ENCODE assay signal across 33 cellular contexts in the genomic region with DNA sequence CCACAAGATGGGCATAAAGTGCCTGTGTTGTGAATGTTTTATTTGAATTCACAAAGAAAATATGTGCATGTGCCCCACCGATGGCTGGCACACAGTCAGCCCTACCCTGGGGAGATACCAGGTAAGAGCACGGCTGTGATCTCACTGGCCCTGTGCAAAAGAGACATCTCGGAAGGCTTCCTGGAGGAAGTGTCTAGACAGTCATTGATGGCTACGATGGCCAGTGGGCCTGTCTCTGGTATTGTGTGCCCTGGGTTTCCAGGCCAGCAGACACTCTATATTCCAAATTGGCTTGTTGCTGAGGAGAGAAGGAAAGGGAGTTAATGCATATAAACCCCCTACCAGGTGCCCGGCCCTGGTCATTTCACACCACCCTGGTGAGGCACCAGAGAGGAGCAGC.
"Had no signal": no experiment of that assay in that cellular context is flagged by ENCODE, and none has a peak within 500 bp of the region (broad histone marks: within the 10 kb centered on the region; RNA-seq: fewer than 3 reads in every experiment).

No MANE protein-coding gene starts in this region.

- H3K36me3 Mint-ChIP-seq: activated CD4-positive, alpha-beta memory T cell treated with anti-CD3 and anti-CD28 coated beads for 36 hours; activated CD8-positive, alpha-beta memory T cell treated with anti-CD3 and anti-CD28 coated beads, Interleukin-2, amount 10 ng/mL, durations not matched to agents 7 days and 5 days; activated naive CD8-positive, alpha-beta T cell had no signal

- DNase-seq: activated CD4-positive, alpha-beta memory T cell treated with anti-CD3 and anti-CD28 coated beads for 36 hours; activated CD4-positive, alpha-beta T cell treated with anti-CD3 and anti-CD28 coated beads for 36 hours; activated CD4-positive, alpha-beta T cell treated with anti-CD3 and anti-CD28 coated beads, Interleukin-2, amount 10 ng/mL, durations not matched to agents 24 days and 14 days; activated CD4-positive, CD25-positive, alpha-beta regulatory T cell; activated CD4-positive, CD25-positive, alpha-beta regulatory T cell treated with anti-CD3 and anti-CD28 coated beads, Interleukin-2, amount 50 U/mL, for 72 hours; activated CD8-positive, alpha-beta memory T cell treated with anti-CD3 and anti-CD28 coated beads, Interleukin-2, amount 10 ng/mL, durations not matched to agents 7 days and 5 days; activated CD8-positive, alpha-beta memory T cell treated with anti-CD3 and anti-CD28 coated beads, Interleukin-2, amount 50 U/mL, for 4 hours; activated CD8-positive, alpha-beta T cell treated with anti-CD3 and anti-CD28 coated beads, Interleukin-2, amount 10 ng/mL, durations not matched to agents 7 days and 5 days; activated effector memory CD4-positive, alpha-beta T cell treated with anti-CD3 and anti-CD28 coated beads, Interleukin-2, amount 50 U/mL, for 16 hours; activated naive CD4-positive, alpha-beta T cell treated with anti-CD3 and anti-CD28 coated beads, Interleukin-2, amount 50 U/mL, for 16 hours; activated T-cell treated with anti-CD3 and anti-CD28 coated beads, Interleukin-2, amount 50 U/mL, for 1 hour; activated T-cell treated with anti-CD3 and anti-CD28 coated beads, Interleukin-2, amount 50 U/mL, for 48 hours; amniotic stem cell; anterior cingulate cortex; brain microvascular endothelial cell; caudate nucleus; cortex of kidney; dermis blood vessel endothelial cell; effector CD4-positive, alpha-beta T cell; effector memory CD8-positive, alpha-beta T cell; esophagus squamous epithelium; foreskin melanocyte; heart right ventricle; T1000 had no signal

- H3K27me3 ChIP-seq: brain microvascular endothelial cell, esophagus squamous epithelium, gastroesophageal sphincter, heart right ventricle had no signal

- ATAC-seq: activated CD4-positive, alpha-beta T cell treated with anti-CD3 and anti-CD28 coated beads for 36 hours; activated CD8-positive, alpha-beta memory T cell treated with anti-CD3 and anti-CD28 coated beads, Interleukin-2, amount 10 ng/mL, durations not matched to agents 7 days and 5 days; activated CD8-positive, alpha-beta T cell treated with anti-CD3 and anti-CD28 coated beads, Interleukin-2, amount 10 ng/mL, durations not matched to agents 7 days and 5 days; effector memory CD8-positive, alpha-beta T cell; gastroesophageal sphincter; heart right ventricle had no signal

- H3K36me3 ChIP-seq: esophagus squamous epithelium, heart right ventricle had no signal

- H3K27ac ChIP-seq: brain microvascular endothelial cell, epithelial cell of prostate, esophagus squamous epithelium, gastroesophageal sphincter, heart right ventricle had no signal

- H3K4me3 ChIP-seq: esophagus squamous epithelium, gastroesophageal sphincter, heart right ventricle had no signal

- H3K27me3 Mint-ChIP-seq: activated CD4-positive, alpha-beta memory T cell treated with anti-CD3 and anti-CD28 coated beads for 36 hours; activated CD4-positive, alpha-beta T cell treated with anti-CD3 and anti-CD28 coated beads for 36 hours; activated CD4-positive, alpha-beta T cell treated with anti-CD3 and anti-CD28 coated beads, Interleukin-2, amount 10 ng/mL, durations not matched to agents 24 days and 14 days; activated naive CD8-positive, alpha-beta T cell had no signal

- H3K9me3 ChIP-seq: esophagus squamous epithelium, gastroesophageal sphincter, heart right ventricle had no signal

- H3K4me1 ChIP-seq: gastroesophageal sphincter, heart right ventricle had no signal

- H3K9me3 Mint-ChIP-seq: activated CD4-positive, alpha-beta memory T cell treated with anti-CD3 and anti-CD28 coated beads for 36 hours; activated CD4-positive, alpha-beta T cell treated with anti-CD3 and anti-CD28 coated beads, Interleukin-2, amount 10 ng/mL, durations not matched to agents 24 days and 14 days; activated T-helper 1 cell treated with anti-CD3 and anti-CD28 coated beads, Interleukin-12 subunit alpha, Interleukin-12 subunit beta, Interleukin-2, Interleukin-4 antibody, amounts not matched to agents 30 ng/mL and 10 ng/mL and 1 ng/mL, durations not matched to agents 14 hours and 24 hours and 36 hours; activated T-helper 2 cell treated with anti-CD3 and anti-CD28 coated beads, Interferon-gamma antibody, Interleukin-2, Interleukin-4, amounts not matched to agents 10 μg/mL and 5 μg/mL and 100 μg/mL, durations not matched to agents 14 hours and 24 hours and 36 hours; T-helper 1 cell treated with Interleukin-12 subunit alpha and Interleukin-12 subunit beta and Interleukin-4 antibody, amounts not matched to agents 30 μg/mL and 1 μg/mL, for 36 hours had no signal

- FAIRE-seq: astrocyte, colon, endothelial cell of umbilical vein had no signal

- H3K4me1 Mint-ChIP-seq: activated CD4-positive, alpha-beta T cell treated with anti-CD3 and anti-CD28 coated beads for 36 hours; activated CD4-positive, alpha-beta T cell treated with anti-CD3 and anti-CD28 coated beads, Interleukin-2, amount 10 ng/mL, durations not matched to agents 24 days and 14 days had no signal

- H3K4me3 Mint-ChIP-seq: activated CD4-positive, alpha-beta memory T cell treated with anti-CD3 and anti-CD28 coated beads for 36 hours; activated CD4-positive, alpha-beta T cell treated with anti-CD3 and anti-CD28 coated beads for 36 hours; activated CD4-positive, alpha-beta T cell treated with anti-CD3 and anti-CD28 coated beads, Interleukin-2, amount 10 ng/mL, durations not matched to agents 24 days and 14 days; activated CD8-positive, alpha-beta memory T cell treated with anti-CD3 and anti-CD28 coated beads, Interleukin-2, amount 10 ng/mL, durations not matched to agents 7 days and 5 days; activated CD8-positive, alpha-beta T cell treated with anti-CD3 and anti-CD28 coated beads, Interleukin-2, amount 10 ng/mL, durations not matched to agents 7 days and 5 days; activated naive CD8-positive, alpha-beta T cell; activated T-helper 1 cell treated with anti-CD3 and anti-CD28 coated beads, Interleukin-12 subunit alpha, Interleukin-12 subunit beta, Interleukin-2, Interleukin-4 antibody, amounts not matched to agents 30 ng/mL and 10 ng/mL and 1 ng/mL, durations not matched to agents 14 hours and 24 hours and 36 hours; effector memory CD8-positive, alpha-beta T cell; T-helper 1 cell treated with Interleukin-12 subunit alpha and Interleukin-12 subunit beta and Interleukin-4 antibody, amounts not matched to agents 30 μg/mL and 1 μg/mL, for 36 hours had no signal

- H3K27ac Mint-ChIP-seq: activated CD4-positive, alpha-beta memory T cell treated with anti-CD3 and anti-CD28 coated beads for 36 hours; activated CD4-positive, alpha-beta T cell treated with anti-CD3 and anti-CD28 coated beads for 36 hours; activated CD4-positive, alpha-beta T cell treated with anti-CD3 and anti-CD28 coated beads, Interleukin-2, amount 10 ng/mL, durations not matched to agents 24 days and 14 days; activated CD8-positive, alpha-beta memory T cell treated with anti-CD3 and anti-CD28 coated beads, Interleukin-2, amount 10 ng/mL, durations not matched to agents 7 days and 5 days; activated CD8-positive, alpha-beta T cell treated with anti-CD3 and anti-CD28 coated beads, Interleukin-2, amount 10 ng/mL, durations not matched to agents 7 days and 5 days; activated naive CD8-positive, alpha-beta T cell; activated T-helper 1 cell treated with anti-CD3 and anti-CD28 coated beads, Interleukin-12 subunit alpha, Interleukin-12 subunit beta, Interleukin-2, Interleukin-4 antibody, amounts not matched to agents 30 ng/mL and 10 ng/mL and 1 ng/mL, durations not matched to agents 14 hours and 24 hours and 36 hours; activated T-helper 2 cell treated with anti-CD3 and anti-CD28 coated beads, Interferon-gamma antibody, Interleukin-2, Interleukin-4, amounts not matched to agents 10 μg/mL and 5 μg/mL and 100 μg/mL, durations not matched to agents 14 hours and 24 hours and 36 hours; effector memory CD8-positive, alpha-beta T cell; T-helper 1 cell treated with Interleukin-12 subunit alpha and Interleukin-12 subunit beta and Interleukin-4 antibody, amounts not matched to agents 30 μg/mL and 1 μg/mL, for 36 hours had no signal
